Comparison of ENCODE assay signal across 8 cellular contexts in the genomic region with DNA sequence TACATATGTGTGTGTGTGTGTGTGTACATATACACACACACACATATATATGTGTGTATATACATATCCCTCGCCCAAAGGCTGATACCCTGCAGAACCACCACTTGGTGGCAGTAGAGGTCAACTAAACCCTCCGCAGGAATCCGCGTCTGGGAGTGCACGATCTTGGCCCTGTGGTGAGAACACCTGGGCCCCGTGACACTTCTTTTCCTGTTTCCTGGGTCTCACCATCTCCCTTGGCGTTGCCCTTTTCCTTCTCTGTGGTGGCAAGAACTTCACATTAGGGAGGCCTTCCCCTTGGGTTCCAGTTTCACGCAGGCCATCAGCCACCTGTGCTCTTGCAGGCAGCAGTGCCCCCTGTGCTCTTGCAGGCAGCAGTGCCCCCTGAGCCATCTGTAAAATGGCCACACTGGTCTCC. TPM values are rescaled to one million over a fixed set of nuclear protein-coding genes. Genes with fewer than 3 reads are reported as not detected.
DNase-seq lines count a peak whose midpoint lies in the region; ATAC-seq and TF ChIP-seq lines count a peak whose summit lies in the region.

No MANE protein-coding gene starts in this region.

- H3K4me3 ChIP-seq in astrocyte of the cerebellum (ENCODE audit: low read depth, low read length) (no peak overlapping the region), iPS-18c (ENCODE audit: insufficient read depth, low read depth, low read length) (0 out of 2 replicates have a peak overlapping the region, but pooled peaks have one; percentile 20)

- peak overlapping the region; percentile 43 for H3K4me3 Mint-ChIP-seq in T-helper 17 cell

- H3K4me1 Mint-ChIP-seq in T-helper 17 cell = peaks cover 15% of the 10 kb centered on the region

- no peaks in the 10 kb centered on the region for H3K9me3 ChIP-seq in T-helper 17 cell (ENCODE audit: control insufficient read depth, low read length, poor library complexity, severe bottlenecking)
- H3K9me3 ChIP-seq in iPS-18c (ENCODE audit: control insufficient read depth, insufficient read depth, low read length) = peaks cover 2% of the 10 kb centered on the region

- H3K27me3 Mint-ChIP-seq in T-helper 17 cell = peaks cover 41% of the 10 kb centered on the region

- no peaks in the 10 kb centered on the region for H3K36me3 Mint-ChIP-seq in T-helper 17 cell (ENCODE audit: low read depth)

- TF ChIP-seq CTCF in astrocyte of the cerebellum (IDR thresholded peaks at IDR 0.05; ENCODE audit: low read depth, low read length, missing control alignments) = peak; percentile 79

- peak; percentile 88 for ATAC-seq in HG02759 (IDR thresholded peaks at IDR 0.05; ENCODE audit: unreplicated experiment)
- peak; percentile 94 for ATAC-seq in T-helper 17 cell

- in situ Hi-C loops in astrocyte of the cerebellum (cut with HindIII; ENCODE audit: low sequenced_read_pairs) = no loop called here

- DNase-seq in NCI-H1436 (lab: John Stamatoyannopoulos, UW) = peak; percentile 59
- DNase-seq in NCI-H1436 treated with DMSO at 0.1 percent for 48 hours (lab: John Stamatoyannopoulos, UW) = no peak
- DNase-seq in NCI-H1105 (lab: John Stamatoyannopoulos, UW) = peak; percentile 25
- DNase-seq in T-helper 17 cell = peak; percentile 32 to 55 (median 42)
- peak; percentile 42 for DNase-seq in astrocyte of the cerebellum (ENCODE audit: low read depth)
- DNase-seq in stimulated activated CD4-positive, alpha-beta T cell treated with anti-CD3 and anti-CD28 coated beads, Interleukin-12 subunit alpha, Interleukin-12 subunit beta, amount 100 ng/mL, for 48 hours (ENCODE audit: low read depth in 2 of 3, low spot score in 1 of 3) = peak; percentile 41 to 74 (median 47)

- H3K27ac Mint-ChIP-seq in T-helper 17 cell = no peak overlapping the region

RNA-seq across cellular contexts. Expression of a gene that starts 8.2 kb away (rescaled TPM):
- total RNA-seq in T-helper 17 cell = not detected

RNA-seq across cellular contexts. Expression of a gene that starts 53.0 kb away (rescaled TPM):
- not detected for total RNA-seq in T-helper 17 cell
